Comparison of ENCODE assay signal across 1 cellular context in the genomic region with DNA sequence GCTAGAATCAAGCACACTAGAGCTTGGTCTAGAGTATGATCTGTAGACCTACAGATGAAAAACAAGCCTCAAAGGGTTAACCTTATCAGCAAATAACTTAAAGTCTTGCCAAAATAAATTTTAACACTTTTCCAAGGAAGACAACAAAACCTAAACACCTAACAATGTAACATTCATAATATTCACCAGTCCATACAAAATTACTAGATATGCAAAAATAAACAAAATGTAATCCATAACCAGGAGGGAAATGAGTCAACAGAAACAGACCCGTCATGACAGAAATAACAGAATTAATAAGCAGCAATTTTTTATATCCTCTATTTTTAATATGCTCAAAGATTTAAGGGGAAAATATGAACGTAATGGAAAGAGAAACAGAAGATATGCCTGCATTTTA.
A peak's percentile ranks its signal among the peaks of the same experiment; 100 is the strongest.
TF ChIP-seq lines count a peak whose summit lies in the region.

No MANE protein-coding gene starts in this region.

TF ChIP-seq in GM12878, 131 proteins besides CTCF, POLR2A, EP300 and RAD21:
- TF ChIP-seq, protein P1, sequence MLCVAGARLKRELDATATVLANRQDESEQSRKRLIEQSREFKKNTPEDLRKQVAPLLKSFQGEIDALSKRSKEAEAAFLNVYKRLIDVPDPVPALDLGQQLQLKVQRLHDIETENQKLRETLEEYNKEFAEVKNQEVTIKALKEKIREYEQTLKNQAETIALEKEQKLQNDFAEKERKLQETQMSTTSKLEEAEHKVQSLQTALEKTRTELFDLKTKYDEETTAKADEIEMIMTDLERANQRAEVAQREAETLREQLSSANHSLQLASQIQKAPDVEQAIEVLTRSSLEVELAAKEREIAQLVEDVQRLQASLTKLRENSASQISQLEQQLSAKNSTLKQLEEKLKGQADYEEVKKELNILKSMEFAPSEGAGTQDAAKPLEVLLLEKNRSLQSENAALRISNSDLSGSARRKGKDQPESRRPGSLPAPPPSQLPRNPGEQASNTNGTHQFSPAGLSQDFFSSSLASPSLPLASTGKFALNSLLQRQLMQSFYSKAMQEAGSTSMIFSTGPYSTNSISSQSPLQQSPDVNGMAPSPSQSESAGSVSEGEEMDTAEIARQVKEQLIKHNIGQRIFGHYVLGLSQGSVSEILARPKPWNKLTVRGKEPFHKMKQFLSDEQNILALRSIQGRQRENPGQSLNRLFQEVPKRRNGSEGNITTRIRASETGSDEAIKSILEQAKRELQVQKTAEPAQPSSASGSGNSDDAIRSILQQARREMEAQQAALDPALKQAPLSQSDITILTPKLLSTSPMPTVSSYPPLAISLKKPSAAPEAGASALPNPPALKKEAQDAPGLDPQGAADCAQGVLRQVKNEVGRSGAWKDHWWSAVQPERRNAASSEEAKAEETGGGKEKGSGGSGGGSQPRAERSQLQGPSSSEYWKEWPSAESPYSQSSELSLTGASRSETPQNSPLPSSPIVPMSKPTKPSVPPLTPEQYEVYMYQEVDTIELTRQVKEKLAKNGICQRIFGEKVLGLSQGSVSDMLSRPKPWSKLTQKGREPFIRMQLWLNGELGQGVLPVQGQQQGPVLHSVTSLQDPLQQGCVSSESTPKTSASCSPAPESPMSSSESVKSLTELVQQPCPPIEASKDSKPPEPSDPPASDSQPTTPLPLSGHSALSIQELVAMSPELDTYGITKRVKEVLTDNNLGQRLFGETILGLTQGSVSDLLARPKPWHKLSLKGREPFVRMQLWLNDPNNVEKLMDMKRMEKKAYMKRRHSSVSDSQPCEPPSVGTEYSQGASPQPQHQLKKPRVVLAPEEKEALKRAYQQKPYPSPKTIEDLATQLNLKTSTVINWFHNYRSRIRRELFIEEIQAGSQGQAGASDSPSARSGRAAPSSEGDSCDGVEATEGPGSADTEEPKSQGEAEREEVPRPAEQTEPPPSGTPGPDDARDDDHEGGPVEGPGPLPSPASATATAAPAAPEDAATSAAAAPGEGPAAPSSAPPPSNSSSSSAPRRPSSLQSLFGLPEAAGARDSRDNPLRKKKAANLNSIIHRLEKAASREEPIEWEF (IDR thresholded peaks at IDR 0.05; ENCODE audit: insufficient replicate concordance, low read depth, low read length), result no peak
- TF ChIP-seq JUNB (IDR thresholded peaks at IDR 0.05) (peak; percentile 62), ZBED1 (IDR thresholded peaks at IDR 0.05; ENCODE audit: borderline replicate concordance) (0 out of 2 replicates have a peak, but pooled peaks have one; percentile 32), PAX5 (IDR thresholded peaks at IDR 0.05; ENCODE audit: borderline replicate concordance, low read depth, low read length) (no peak), RB1 (IDR thresholded peaks at IDR 0.05; ENCODE audit: borderline replicate concordance) (no peak), MXI1 (IDR thresholded peaks at IDR 0.05; ENCODE audit: low read depth, low read length) (no peak), CBX3 (IDR thresholded peaks at IDR 0.05; ENCODE audit: borderline replicate concordance, low read depth) (no peak), STAT3 (IDR thresholded peaks at IDR 0.05; ENCODE audit: low read depth, low read length) (no peak), YBX1 (IDR thresholded peaks at IDR 0.05) (no peak), ZNF622 (IDR thresholded peaks at IDR 0.05) (no peak)
- TF ChIP-seq, protein P2, sequence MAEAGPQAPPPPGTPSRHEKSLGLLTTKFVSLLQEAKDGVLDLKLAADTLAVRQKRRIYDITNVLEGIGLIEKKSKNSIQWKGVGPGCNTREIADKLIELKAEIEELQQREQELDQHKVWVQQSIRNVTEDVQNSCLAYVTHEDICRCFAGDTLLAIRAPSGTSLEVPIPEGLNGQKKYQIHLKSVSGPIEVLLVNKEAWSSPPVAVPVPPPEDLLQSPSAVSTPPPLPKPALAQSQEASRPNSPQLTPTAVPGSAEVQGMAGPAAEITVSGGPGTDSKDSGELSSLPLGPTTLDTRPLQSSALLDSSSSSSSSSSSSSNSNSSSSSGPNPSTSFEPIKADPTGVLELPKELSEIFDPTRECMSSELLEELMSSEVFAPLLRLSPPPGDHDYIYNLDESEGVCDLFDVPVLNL (IDR thresholded peaks at IDR 0.05; ENCODE audit: low read depth, low read length), result no peak
- TF ChIP-seq, protein P3, sequence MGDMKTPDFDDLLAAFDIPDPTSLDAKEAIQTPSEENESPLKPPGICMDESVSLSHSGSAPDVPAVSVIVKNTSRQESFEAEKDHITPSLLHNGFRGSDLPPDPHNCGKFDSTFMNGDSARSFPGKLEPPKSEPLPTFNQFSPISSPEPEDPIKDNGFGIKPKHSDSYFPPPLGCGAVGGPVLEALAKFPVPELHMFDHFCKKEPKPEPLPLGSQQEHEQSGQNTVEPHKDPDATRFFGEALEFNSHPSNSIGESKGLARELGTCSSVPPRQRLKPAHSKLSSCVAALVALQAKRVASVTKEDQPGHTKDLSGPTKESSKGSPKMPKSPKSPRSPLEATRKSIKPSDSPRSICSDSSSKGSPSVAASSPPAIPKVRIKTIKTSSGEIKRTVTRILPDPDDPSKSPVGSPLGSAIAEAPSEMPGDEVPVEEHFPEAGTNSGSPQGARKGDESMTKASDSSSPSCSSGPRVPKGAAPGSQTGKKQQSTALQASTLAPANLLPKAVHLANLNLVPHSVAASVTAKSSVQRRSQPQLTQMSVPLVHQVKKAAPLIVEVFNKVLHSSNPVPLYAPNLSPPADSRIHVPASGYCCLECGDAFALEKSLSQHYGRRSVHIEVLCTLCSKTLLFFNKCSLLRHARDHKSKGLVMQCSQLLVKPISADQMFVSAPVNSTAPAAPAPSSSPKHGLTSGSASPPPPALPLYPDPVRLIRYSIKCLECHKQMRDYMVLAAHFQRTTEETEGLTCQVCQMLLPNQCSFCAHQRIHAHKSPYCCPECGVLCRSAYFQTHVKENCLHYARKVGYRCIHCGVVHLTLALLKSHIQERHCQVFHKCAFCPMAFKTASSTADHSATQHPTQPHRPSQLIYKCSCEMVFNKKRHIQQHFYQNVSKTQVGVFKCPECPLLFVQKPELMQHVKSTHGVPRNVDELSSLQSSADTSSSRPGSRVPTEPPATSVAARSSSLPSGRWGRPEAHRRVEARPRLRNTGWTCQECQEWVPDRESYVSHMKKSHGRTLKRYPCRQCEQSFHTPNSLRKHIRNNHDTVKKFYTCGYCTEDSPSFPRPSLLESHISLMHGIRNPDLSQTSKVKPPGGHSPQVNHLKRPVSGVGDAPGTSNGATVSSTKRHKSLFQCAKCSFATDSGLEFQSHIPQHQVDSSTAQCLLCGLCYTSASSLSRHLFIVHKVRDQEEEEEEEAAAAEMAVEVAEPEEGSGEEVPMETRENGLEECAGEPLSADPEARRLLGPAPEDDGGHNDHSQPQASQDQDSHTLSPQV (IDR thresholded peaks at IDR 0.05), result no peak
- TF ChIP-seq, protein P4, sequence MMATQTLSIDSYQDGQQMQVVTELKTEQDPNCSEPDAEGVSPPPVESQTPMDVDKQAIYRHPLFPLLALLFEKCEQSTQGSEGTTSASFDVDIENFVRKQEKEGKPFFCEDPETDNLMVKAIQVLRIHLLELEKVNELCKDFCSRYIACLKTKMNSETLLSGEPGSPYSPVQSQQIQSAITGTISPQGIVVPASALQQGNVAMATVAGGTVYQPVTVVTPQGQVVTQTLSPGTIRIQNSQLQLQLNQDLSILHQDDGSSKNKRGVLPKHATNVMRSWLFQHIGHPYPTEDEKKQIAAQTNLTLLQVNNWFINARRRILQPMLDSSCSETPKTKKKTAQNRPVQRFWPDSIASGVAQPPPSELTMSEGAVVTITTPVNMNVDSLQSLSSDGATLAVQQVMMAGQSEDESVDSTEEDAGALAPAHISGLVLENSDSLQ (IDR thresholded peaks at IDR 0.05), result no peak
